Comparison of ENCODE assay signal across 31 cellular contexts in the genomic region with DNA sequence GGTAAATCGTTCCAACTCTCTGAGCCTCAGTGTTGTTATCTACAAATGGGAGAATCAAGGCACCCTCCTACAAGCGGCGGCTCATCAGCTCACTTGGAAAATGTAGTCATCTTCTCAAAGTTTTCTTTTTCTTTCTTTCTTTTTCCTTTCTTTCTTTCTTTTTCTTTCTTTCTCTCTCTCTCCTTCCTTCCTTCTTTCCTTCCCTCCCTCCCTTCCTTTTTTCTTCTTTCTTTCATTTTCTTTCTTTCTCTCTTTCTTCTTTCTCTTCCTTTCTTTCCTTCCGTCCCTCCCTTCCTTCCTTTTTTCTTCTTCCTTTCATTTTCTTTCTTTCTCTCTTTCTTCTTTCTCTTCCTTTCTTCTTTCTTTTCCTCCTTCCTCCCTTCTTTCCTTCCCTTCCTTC. TPM values are rescaled to one million over a fixed set of nuclear protein-coding genes. Genes with fewer than 3 reads are reported as not detected.
"Had no signal": no experiment of that assay in that cellular context is flagged by ENCODE, and none has a peak within 500 bp of the region (broad histone marks: within the 10 kb centered on the region; RNA-seq: fewer than 3 reads in every experiment).

No MANE protein-coding gene starts in this region.

- H3K4me3 ChIP-seq: neural progenitor cell, ovary, psoas muscle, skin epidermis, smooth muscle cell, spleen, suprapubic skin, testis, tibial artery, transverse colon, upper lobe of right lung, uterus had no signal

- H3K9me3 ChIP-seq: ovary, psoas muscle, spleen, suprapubic skin, testis, tibial artery, transverse colon, upper lobe of right lung, uterus had no signal

- H3K79me2 ChIP-seq: parathyroid adenoma had no signal

- H2AFZ ChIP-seq: neural progenitor cell, parathyroid adenoma had no signal

- H3K4me2 ChIP-seq: neural progenitor cell, smooth muscle cell had no signal

- H3K4me1 ChIP-seq: parathyroid adenoma, psoas muscle, testis, transverse colon, upper lobe of right lung, uterus had no signal

- H3K27ac ChIP-seq: neural progenitor cell, ovary, parathyroid adenoma, psoas muscle, skin epidermis, spleen, suprapubic skin, testis, tibial artery, transverse colon, upper lobe of right lung, uterus had no signal

- ATAC-seq: natural killer cell; psoas muscle; right cardiac atrium; sciatic nerve; stimulated activated memory B cell treated with anti-CD40 and anti-IgM and Interleukin-4, amounts not matched to agents 10 μg/mL and 1 μg/mL and 100 μg/mL, for 72 hours; stimulated activated naive CD8-positive, alpha-beta T cell treated with anti-CD3 and anti-CD28 coated beads, Interleukin-15, amount 100 ng/mL, for 72 hours; stimulated activated naive CD8-positive, alpha-beta T cell treated with anti-CD3 and anti-CD28 coated beads, Interleukin-15, Interleukin-2, amounts not matched to agents 100 U/mL and 50 U/mL, for 24 hours; upper lobe of right lung had no signal

- H3K36me3 ChIP-seq: neural progenitor cell, ovary, spleen, suprapubic skin, tibial artery, transverse colon, upper lobe of right lung, uterus had no signal

- DNase-seq: natural killer cell; occipital lobe; ovary; posterior cingulate gyrus; psoas muscle; right cardiac atrium; spleen; stimulated activated CD4-positive, alpha-beta T cell treated with anti-CD3 and anti-CD28 coated beads, Interleukin-12 subunit alpha, Interleukin-12 subunit beta, amount 100 ng/mL, for 4 hours; stimulated activated CD4-positive, alpha-beta T cell treated with anti-CD3 and anti-CD28 coated beads, Interleukin-1b, Interleukin-23, amount 100 ng/mL, for 48 hours; stimulated activated CD4-positive, alpha-beta T cell treated with anti-CD3 and anti-CD28 coated beads, Interleukin-4, amount 100 ng/mL, for 1 hour; stimulated activated CD4-positive, alpha-beta T cell treated with anti-CD3 and anti-CD28 coated beads, Interleukin-4, amount 100 ng/mL, for 4 hours; stimulated activated CD8-positive, alpha-beta memory T cell treated with anti-CD3 and anti-CD28 coated beads, Interleukin-4, amount 100 ng/mL, for 48 hours; stimulated activated naive CD4-positive, alpha-beta T cell; stimulated activated naive CD8-positive, alpha-beta T cell treated with anti-CD3 and anti-CD28 coated beads, Interleukin-15, amount 100 ng/mL, for 72 hours; stimulated activated naive CD8-positive, alpha-beta T cell treated with anti-CD3 and anti-CD28 coated beads, Interleukin-15, Interleukin-2, amounts not matched to agents 100 U/mL and 50 U/mL, for 24 hours; substantia nigra; testis; tibial artery; transverse colon; upper lobe of right lung; uterus had no signal

- H3K27me3 ChIP-seq: neural progenitor cell, ovary, testis, transverse colon, uterus had no signal

- H3K9ac ChIP-seq: neural progenitor cell, parathyroid adenoma had no signal

RNA-seq across cellular contexts. Expression of a gene that starts 55.0 kb away (rescaled TPM):
- total RNA-seq: natural killer cell, osteoblast, renal cortical epithelial cell, right cardiac atrium, sciatic nerve, upper lobe of right lung, urinary bladder had no signal
- polyA plus RNA-seq: urinary bladder had no signal
